ENCODE assay signal across 8 cellular contexts in the genomic region with DNA sequence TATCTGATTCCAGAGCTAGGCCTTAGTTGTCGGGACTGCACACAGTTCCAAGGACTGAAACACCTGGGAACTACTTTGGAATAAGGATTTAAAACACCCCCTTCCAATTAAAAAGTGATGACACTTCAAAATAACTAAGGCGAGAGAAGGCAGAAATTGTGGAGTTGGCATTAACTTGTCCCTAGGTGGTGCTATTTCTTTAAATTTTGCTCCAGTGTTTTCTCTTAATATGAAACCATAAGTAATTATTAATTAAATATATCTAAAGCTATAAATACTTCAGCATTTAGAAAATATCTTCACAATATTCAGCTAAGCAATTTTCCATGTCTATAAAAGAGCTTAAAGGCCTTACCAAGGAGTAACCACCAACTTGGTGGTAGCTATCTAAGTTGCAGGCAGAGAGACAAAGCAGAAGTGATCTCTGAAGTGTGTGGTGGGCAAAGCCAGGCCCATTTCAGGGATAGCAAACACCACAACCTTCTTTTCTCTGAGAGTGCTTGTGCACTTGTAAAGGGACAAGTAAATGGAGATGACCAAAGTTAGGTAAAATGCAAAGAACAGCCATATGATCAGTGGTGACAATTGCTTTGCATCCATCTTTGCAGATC.
DNase-seq lines count a peak whose midpoint lies in the region; TF ChIP-seq lines count a peak whose summit lies in the region.

No MANE protein-coding gene starts in this region.

- no peak overlapping the region for H3K4me3 Mint-ChIP-seq in activated T-cell treated with anti-CD3 and anti-CD28 coated beads, Interleukin-2, amount 50 U/mL, for 24 hours

- H3K4me3 ChIP-seq in H7 (ENCODE audit: insufficient read depth, low read depth, low read length) = no peak overlapping the region
- no peak overlapping the region for H3K4me3 ChIP-seq in ascending aorta
- no peak overlapping the region for H3K4me3 ChIP-seq in kidney epithelial cell (ENCODE audit: low read depth, low read length)

- peaks cover 0 to 5% of the 10 kb centered on the region in 2 donors for H3K4me1 ChIP-seq in ascending aorta

- H3K27me3 ChIP-seq in H7 (ENCODE audit: control insufficient read depth, insufficient read depth, low read length) (no peaks in the 10 kb centered on the region), ascending aorta (no peaks in the 10 kb centered on the region), kidney epithelial cell (ENCODE audit: control insufficient read depth, insufficient read depth, low read length) (no peaks in the 10 kb centered on the region)

- no peak for DNase-seq in activated T-cell treated with anti-CD3 and anti-CD28 coated beads, Interleukin-2, amount 50 U/mL, for 24 hours
- no peak for DNase-seq in activated T-cell treated with anti-CD3 and anti-CD28 coated beads, Interleukin-2, amount 50 U/mL, for 48 hours
- DNase-seq in H7 = peak; percentile 37
- peak; percentile 19 for DNase-seq in NCI-H2171 (lab: John Stamatoyannopoulos, UW)
- no peak for DNase-seq in ascending aorta (ENCODE audit: low spot score in 2 of 2)
- no peak for DNase-seq in kidney epithelial cell (ENCODE audit: low read depth)
- DNase-seq in iPS-NIHi11 (ENCODE audit: low spot score) = no peak
- no peak for DNase-seq in activated CD4-positive, alpha-beta T cell treated with anti-CD3 and anti-CD28 coated beads for 1 hour

- H3K36me3 Mint-ChIP-seq in activated T-cell treated with anti-CD3 and anti-CD28 coated beads, Interleukin-2, amount 50 U/mL, for 24 hours (ENCODE audit: low read depth) = peaks cover 45% of the 10 kb centered on the region

- H3K36me3 ChIP-seq in H7 (replicated peaks; ENCODE audit: control insufficient read depth, insufficient read depth, low read length) = no peaks in the 10 kb centered on the region
- no peaks in the 10 kb centered on the region for H3K36me3 ChIP-seq in ascending aorta
- no peaks in the 10 kb centered on the region for H3K36me3 ChIP-seq in kidney epithelial cell (ENCODE audit: control insufficient read depth, insufficient read depth, low read length)

- H3K9me3 ChIP-seq in ascending aorta = no peaks in the 10 kb centered on the region

- TF ChIP-seq CTCF in ascending aorta (IDR thresholded peaks at IDR 0.05) = peak; percentile 37 to 70 (median 46)
- TF ChIP-seq CTCF in kidney epithelial cell (IDR thresholded peaks at IDR 0.05; ENCODE audit: insufficient read depth, low read length, poor library complexity, severe bottlenecking) = peak; percentile 40

- peaks cover 31% of the 10 kb centered on the region for H3K4me1 Mint-ChIP-seq in activated T-cell treated with anti-CD3 and anti-CD28 coated beads, Interleukin-2, amount 50 U/mL, for 24 hours (ENCODE audit: low read depth)

- no peaks in the 10 kb centered on the region for H3K27me3 Mint-ChIP-seq in activated T-cell treated with anti-CD3 and anti-CD28 coated beads, Interleukin-2, amount 50 U/mL, for 24 hours

- no peaks in the 10 kb centered on the region for H3K9me3 Mint-ChIP-seq in activated T-cell treated with anti-CD3 and anti-CD28 coated beads, Interleukin-2, amount 50 U/mL, for 24 hours

- H3K27ac ChIP-seq in ascending aorta = no peak overlapping the region

- H3K27ac Mint-ChIP-seq in activated T-cell treated with anti-CD3 and anti-CD28 coated beads, Interleukin-2, amount 50 U/mL, for 24 hours = peak overlapping the region; percentile 81

- intact Hi-C loops in ascending aorta (cut with DNase I) = loop anchor here (5.0 kb wide), 1 partner anchor 79 kb away; no protein-coding TSS in a partner anchor

Comparison
In these comparisons a context has a peak if more than half of its experiments do, and no peak if none do; other contexts are left out.
1. DNase-seq: peak in H7 (single experiment) and NCI-H2171 (single experiment); none in activated T-cell treated with anti-CD3 and anti-CD28 coated beads, Interleukin-2, amount 50 U/mL, for 24 hours (single experiment), activated T-cell treated with anti-CD3 and anti-CD28 coated beads, Interleukin-2, amount 50 U/mL, for 48 hours (0 of 2), ascending aorta (0 of 2), kidney epithelial cell (single experiment), iPS-NIHi11 (single experiment) and activated CD4-positive, alpha-beta T cell treated with anti-CD3 and anti-CD28 coated beads for 1 hour (single experiment).